Comparison of ENCODE assay signal across 19 cellular contexts in the genomic region with DNA sequence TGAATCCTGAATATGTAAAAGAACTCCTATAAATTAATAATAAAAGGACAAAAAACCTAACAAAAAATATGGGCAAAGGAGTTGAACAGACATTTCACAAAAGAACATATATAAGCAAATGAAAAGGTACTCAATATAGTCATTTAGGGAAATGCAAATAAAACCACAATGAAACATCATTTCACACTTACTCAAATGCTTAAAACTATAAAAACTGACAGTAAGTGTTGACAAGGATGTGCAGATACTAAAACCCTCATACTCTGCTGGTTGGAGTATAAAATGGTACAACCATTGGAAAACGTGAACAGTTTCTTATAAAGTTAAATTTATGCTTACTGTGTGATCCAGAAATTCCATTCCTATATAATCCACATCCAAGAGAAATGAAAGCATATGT.
DNase-seq lines count a peak whose midpoint lies in the region; ATAC-seq and TF ChIP-seq lines count a peak whose summit lies in the region.
"Had no signal": no experiment of that assay in that cellular context is flagged by ENCODE, and none has a peak within 500 bp of the region (broad histone marks: within the 10 kb centered on the region; RNA-seq: fewer than 3 reads in every experiment).

No MANE protein-coding gene starts in this region.

- H3K36me3 ChIP-seq in OCI-LY3 (replicated peaks; ENCODE audit: low read depth, low read length): no peaks in the 10 kb centered on the region
- H3K36me3 ChIP-seq in WERI-Rb-1: no peaks in the 10 kb centered on the region

- H2AFZ ChIP-seq in OCI-LY3 (ENCODE audit: low read depth, low read length): no peak overlapping the region
- H2AFZ ChIP-seq: GM23338 had no signal

- H3K27me3 ChIP-seq in OCI-LY3 (ENCODE audit: low read depth, low read length) (no peaks in the 10 kb centered on the region), WERI-Rb-1 (ENCODE audit: insufficient read depth, low read depth, severe bottlenecking) (no peaks in the 10 kb centered on the region)

- peak; percentile 53 to 99 for ATAC-seq in activated naive CD4-positive, alpha-beta T cell treated with anti-CD3 and anti-CD28 coated beads, Interleukin-2, amount 50 U/mL, for 72 hours
- ATAC-seq in GM18502 (IDR thresholded peaks at IDR 0.05; ENCODE audit: poor library complexity, unreplicated experiment): peak; percentile 53
- ATAC-seq in GM18867 (IDR thresholded peaks at IDR 0.05; ENCODE audit: unreplicated experiment): peak; percentile 74
- ATAC-seq: GM23338 had no signal

- in situ Hi-C loops in GM13977 (cut with MboI; ENCODE audit: low pct_unique_long_range_greater_than_20kb, low sequenced_read_pairs, unreplicated experiment): no loop called here

- H3K9me3 Mint-ChIP-seq in activated naive CD4-positive, alpha-beta T cell treated with anti-CD3 and anti-CD28 coated beads, Interleukin-2, amount 50 U/mL, for 72 hours: peaks cover 0 to 8% of the 10 kb centered on the region in 2 donors
- H3K9me3 Mint-ChIP-seq: GM23338 had no signal

- H3K9ac ChIP-seq in OCI-LY3 (ENCODE audit: low read length): no peak overlapping the region
- H3K9ac ChIP-seq: KMS-11 had no signal

- DNase-seq in activated naive CD4-positive, alpha-beta T cell treated with anti-CD3 and anti-CD28 coated beads, Interleukin-2, amount 50 U/mL, for 72 hours (ENCODE audit: low spot score in 2 of 2): no peak
- no peak for DNase-seq in activated naive CD4-positive, alpha-beta T cell treated with anti-CD3 and anti-CD28 coated beads, Interleukin-2, amount 50 U/mL, for 16 hours
- no peak for DNase-seq in WERI-Rb-1
- DNase-seq in GM13977 (ENCODE audit: low spot score): no peak
- no peak for DNase-seq in NCI-H2081 (lab: John Stamatoyannopoulos, UW)
- DNase-seq: AML-193; Caco-2; CD4-positive, alpha-beta T cell; DMS153; DMS79; GDM1; HCEC 1CT had no signal

- H3K4me2 ChIP-seq in OCI-LY3 (ENCODE audit: low read length): peak overlapping the region; percentile 4
- H3K4me2 ChIP-seq: GM23338, KMS-11 had no signal

- no peaks in the 10 kb centered on the region for H3K36me3 Mint-ChIP-seq in activated naive CD4-positive, alpha-beta T cell treated with anti-CD3 and anti-CD28 coated beads, Interleukin-2, amount 50 U/mL, for 72 hours

- H3K4me3 ChIP-seq in OCI-LY3 (ENCODE audit: low read length): no peak overlapping the region
- no peak overlapping the region for H3K4me3 ChIP-seq in WERI-Rb-1 (ENCODE audit: low read depth, low read length)
- H3K4me3 ChIP-seq: GM23338 had no signal

- no peaks in the 10 kb centered on the region for H4K20me1 ChIP-seq in OCI-LY3 (ENCODE audit: insufficient read depth, low read length)

- TF ChIP-seq CTCF in OCI-LY3 (IDR thresholded peaks at IDR 0.05; ENCODE audit: low read depth, low read length): no peak
- no peak for TF ChIP-seq CTCF in WERI-Rb-1 (IDR thresholded peaks at IDR 0.05; ENCODE audit: low read depth, low read length)
- TF ChIP-seq CTCF in GM13977 (IDR thresholded peaks at IDR 0.05; ENCODE audit: extremely low read depth, insufficient read depth, missing control alignments): no peak

- no peak overlapping the region for H3K27ac Mint-ChIP-seq in activated naive CD4-positive, alpha-beta T cell treated with anti-CD3 and anti-CD28 coated beads, Interleukin-2, amount 50 U/mL, for 72 hours
- H3K27ac Mint-ChIP-seq: CD4-positive, alpha-beta T cell; GM23338 had no signal

- H3K9me3 ChIP-seq in OCI-LY3 (ENCODE audit: insufficient read depth, low read length) (no peaks in the 10 kb centered on the region), WERI-Rb-1 (ENCODE audit: severe bottlenecking) (no peaks in the 10 kb centered on the region)
- H3K9me3 ChIP-seq: Caco-2 had no signal

- no peaks in the 10 kb centered on the region for H3K79me2 ChIP-seq in OCI-LY3 (ENCODE audit: low read length)

- H3K4me1 ChIP-seq in OCI-LY3 (ENCODE audit: low read length): peaks cover 11% of the 10 kb centered on the region
- H3K4me1 ChIP-seq: Caco-2 had no signal

- no peak overlapping the region for H3K27ac ChIP-seq in OCI-LY3 (ENCODE audit: low read length)
- no peak overlapping the region for H3K27ac ChIP-seq in WERI-Rb-1
- H3K27ac ChIP-seq: C4-2B, HL-60, KMS-11 had no signal
